In genomic region chr16:54706406-54706805, GRCh38 we compare ENCODE assay signal across 6 cellular contexts.
"Had no signal": no experiment of that assay in that cellular context is flagged by ENCODE, and none has a peak within 500 bp of the region (broad histone marks: within the 10 kb centered on the region; RNA-seq: fewer than 3 reads in every experiment).

No MANE protein-coding gene starts in this region.

- DNase-seq: IMR-90, KBM-7, KG1 had no signal

- FAIRE-seq: HTR-8/SVneo had no signal

- H3K4me2 ChIP-seq: KMS-11 had no signal

- H3K9ac ChIP-seq: KMS-11 had no signal

- H3K27ac ChIP-seq: HL-60, KMS-11 had no signal
